Comparison of ENCODE assay signal across 8 cellular contexts in the genomic region with DNA sequence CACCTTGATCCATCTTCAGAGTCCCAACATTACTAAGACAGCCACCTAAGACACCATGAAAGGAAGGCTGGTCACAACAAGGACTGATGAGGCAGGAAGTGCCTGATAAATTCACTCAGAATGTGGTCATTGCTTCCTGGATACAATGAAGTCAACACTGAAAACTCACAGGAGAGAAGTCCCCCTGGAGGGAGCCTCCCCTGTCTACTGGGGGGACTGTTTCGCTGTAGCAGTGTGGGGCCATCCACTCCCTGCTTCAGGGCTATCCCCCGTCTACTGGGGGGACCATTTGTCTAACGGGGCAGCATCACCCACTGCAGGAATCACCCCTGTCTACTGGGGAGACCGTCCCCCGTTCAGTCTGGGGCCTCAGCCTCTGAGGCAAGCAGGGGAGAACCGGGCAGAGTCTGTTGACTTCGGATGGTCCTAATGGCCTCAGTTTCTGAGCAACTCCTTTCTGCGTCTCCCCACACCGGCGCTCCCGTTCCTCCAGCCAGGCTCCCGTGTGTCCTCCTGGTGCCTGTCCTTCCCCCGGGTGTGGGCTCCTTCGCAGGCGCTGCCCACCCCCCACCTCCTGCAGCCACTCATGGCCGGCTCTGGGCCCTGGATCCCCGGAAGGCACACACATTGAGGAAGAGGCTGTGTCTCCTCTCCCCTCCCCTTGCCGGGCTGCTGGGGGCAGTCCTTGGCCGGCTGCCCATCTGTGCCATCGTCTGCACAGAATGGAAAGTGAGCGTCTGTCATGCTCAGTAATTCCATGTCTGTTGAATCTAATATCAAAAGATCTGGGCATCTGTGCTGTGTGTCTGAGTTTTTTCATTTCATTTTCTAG. TPM values are rescaled to one million over a fixed set of nuclear protein-coding genes. Genes with fewer than 3 reads are reported as not detected.
A peak's percentile ranks its signal among the peaks of the same experiment; 100 is the strongest.
DNase-seq lines count a peak whose midpoint lies in the region; ATAC-seq and TF ChIP-seq lines count a peak whose summit lies in the region.

No MANE protein-coding gene starts in this region.

- peaks cover 33% of the 10 kb centered on the region for H3K27me3 Mint-ChIP-seq in activated T-cell treated with anti-CD3 and anti-CD28 coated beads, Interleukin-2, amount 50 U/mL, for 24 hours
- peaks cover 13% of the 10 kb centered on the region for H3K27me3 Mint-ChIP-seq in dendritic cell treated with granulocyte-macrophage colony-stimulating factor and Interleukin-4, amounts not matched to agents 40 ng/mL and 50 ng/mL, for 4 days

- peaks cover 8 to 33% of the 10 kb centered on the region in 2 donors for H3K4me1 ChIP-seq in thyroid gland

- peak overlapping the region; percentile 50 for H3K27ac Mint-ChIP-seq in activated T-cell treated with anti-CD3 and anti-CD28 coated beads, Interleukin-2, amount 50 U/mL, for 24 hours
- peak overlapping the region; percentile 83 for H3K27ac Mint-ChIP-seq in dendritic cell treated with granulocyte-macrophage colony-stimulating factor and Interleukin-4, amounts not matched to agents 40 ng/mL and 50 ng/mL, for 4 days
- H3K27ac Mint-ChIP-seq in stimulated activated effector memory CD8-positive, alpha-beta T cell treated with anti-CD3 and anti-CD28 coated beads, Interleukin-12 subunit alpha, Interleukin-12 subunit beta, amount 100 ng/mL, for 72 hours = peak overlapping the region; percentile 85

- H3K27me3 ChIP-seq in thyroid gland = peaks cover 12% of the 10 kb centered on the region

- no peaks in the 10 kb centered on the region for H3K9me3 Mint-ChIP-seq in activated T-cell treated with anti-CD3 and anti-CD28 coated beads, Interleukin-2, amount 50 U/mL, for 24 hours
- no peaks in the 10 kb centered on the region for H3K9me3 Mint-ChIP-seq in dendritic cell treated with granulocyte-macrophage colony-stimulating factor and Interleukin-4, amounts not matched to agents 40 ng/mL and 50 ng/mL, for 4 days
- no peaks in the 10 kb centered on the region for H3K9me3 Mint-ChIP-seq in stimulated activated effector memory CD8-positive, alpha-beta T cell treated with anti-CD3 and anti-CD28 coated beads, Interleukin-12 subunit alpha, Interleukin-12 subunit beta, amount 100 ng/mL, for 72 hours

- no peak for DNase-seq in activated T-cell treated with anti-CD3 and anti-CD28 coated beads, Interleukin-2, amount 50 U/mL, for 24 hours
- no peak for DNase-seq in activated T-cell treated with anti-CD3 and anti-CD28 coated beads, Interleukin-2, amount 50 U/mL, for 48 hours
- DNase-seq in NCI-H2227 (lab: John Stamatoyannopoulos, UW; ENCODE audit: unreplicated experiment) (peak; percentile 38), thyroid gland (no peak), HK-2 (ENCODE audit: unreplicated experiment) (no peak)
- DNase-seq in stimulated activated effector memory CD8-positive, alpha-beta T cell treated with anti-CD3 and anti-CD28 coated beads, Interleukin-12 subunit alpha, Interleukin-12 subunit beta, amount 100 ng/mL, for 72 hours (ENCODE audit: low spot score in 2 of 2) = peak in 1 of 2 donors; percentile 59

- TF ChIP-seq CTCF in thyroid gland (IDR thresholded peaks at IDR 0.05) = no peak

- no peak overlapping the region for H3K4me3 ChIP-seq in thyroid gland (replicated peaks in 1 of 3)

- no peaks in the 10 kb centered on the region for H3K9me3 ChIP-seq in thyroid gland

- no peak overlapping the region for H3K27ac ChIP-seq in thyroid gland

- no peak overlapping the region for H3K4me3 Mint-ChIP-seq in activated T-cell treated with anti-CD3 and anti-CD28 coated beads, Interleukin-2, amount 50 U/mL, for 24 hours
- peak overlapping the region; percentile 41 for H3K4me3 Mint-ChIP-seq in dendritic cell treated with granulocyte-macrophage colony-stimulating factor and Interleukin-4, amounts not matched to agents 40 ng/mL and 50 ng/mL, for 4 days
- peak overlapping the region; percentile 13 for H3K4me3 Mint-ChIP-seq in stimulated activated effector memory CD8-positive, alpha-beta T cell treated with anti-CD3 and anti-CD28 coated beads, Interleukin-12 subunit alpha, Interleukin-12 subunit beta, amount 100 ng/mL, for 72 hours

- intact Hi-C loops in dendritic cell treated with granulocyte-macrophage colony-stimulating factor and Interleukin-4, amounts not matched to agents 40 ng/mL and 50 ng/mL, for 4 days (cut with micrococcal nuclease) = no loop called here
- intact Hi-C loops in thyroid gland (cut with DNase I) = no loop called here

- peaks cover 29% of the 10 kb centered on the region for H3K4me1 Mint-ChIP-seq in activated T-cell treated with anti-CD3 and anti-CD28 coated beads, Interleukin-2, amount 50 U/mL, for 24 hours (ENCODE audit: low read depth)
- H3K4me1 Mint-ChIP-seq in dendritic cell treated with granulocyte-macrophage colony-stimulating factor and Interleukin-4, amounts not matched to agents 40 ng/mL and 50 ng/mL, for 4 days (ENCODE audit: low read depth) = peaks cover 89% of the 10 kb centered on the region
- H3K4me1 Mint-ChIP-seq in stimulated activated effector memory CD8-positive, alpha-beta T cell treated with anti-CD3 and anti-CD28 coated beads, Interleukin-12 subunit alpha, Interleukin-12 subunit beta, amount 100 ng/mL, for 72 hours = peaks cover 32% of the 10 kb centered on the region

- no peak for TF ChIP-seq POLR2A in thyroid gland (IDR thresholded peaks at IDR 0.05)

- 34 to 51% methylated on average over 18 to 20 of the region's 21 CpGs for WGBS in thyroid gland, 2 donors

- H3K36me3 Mint-ChIP-seq in activated T-cell treated with anti-CD3 and anti-CD28 coated beads, Interleukin-2, amount 50 U/mL, for 24 hours (ENCODE audit: low read depth) = peaks cover 5% of the 10 kb centered on the region
- peaks cover 4% of the 10 kb centered on the region for H3K36me3 Mint-ChIP-seq in dendritic cell treated with granulocyte-macrophage colony-stimulating factor and Interleukin-4, amounts not matched to agents 40 ng/mL and 50 ng/mL, for 4 days (ENCODE audit: low read depth)
- no peaks in the 10 kb centered on the region for H3K36me3 Mint-ChIP-seq in stimulated activated effector memory CD8-positive, alpha-beta T cell treated with anti-CD3 and anti-CD28 coated beads, Interleukin-12 subunit alpha, Interleukin-12 subunit beta, amount 100 ng/mL, for 72 hours

- ATAC-seq in stimulated activated effector memory CD8-positive, alpha-beta T cell treated with anti-CD3 and anti-CD28 coated beads, Interleukin-12 subunit alpha, Interleukin-12 subunit beta, amount 100 ng/mL, for 72 hours = peak; percentile 77
- no peak for ATAC-seq in HG02610 (IDR thresholded peaks at IDR 0.05; ENCODE audit: unreplicated experiment)

- no peaks in the 10 kb centered on the region for H3K36me3 ChIP-seq in thyroid gland

RNA-seq across cellular contexts. Expression of a gene that starts 59.9 kb away (rescaled TPM):
- total RNA-seq in thyroid gland = 10 to 100 TPM; 80.7 to 92.7 (median 91.1) TPM
